16 cellular contexts compared by ENCODE assay signal in the genomic region with DNA sequence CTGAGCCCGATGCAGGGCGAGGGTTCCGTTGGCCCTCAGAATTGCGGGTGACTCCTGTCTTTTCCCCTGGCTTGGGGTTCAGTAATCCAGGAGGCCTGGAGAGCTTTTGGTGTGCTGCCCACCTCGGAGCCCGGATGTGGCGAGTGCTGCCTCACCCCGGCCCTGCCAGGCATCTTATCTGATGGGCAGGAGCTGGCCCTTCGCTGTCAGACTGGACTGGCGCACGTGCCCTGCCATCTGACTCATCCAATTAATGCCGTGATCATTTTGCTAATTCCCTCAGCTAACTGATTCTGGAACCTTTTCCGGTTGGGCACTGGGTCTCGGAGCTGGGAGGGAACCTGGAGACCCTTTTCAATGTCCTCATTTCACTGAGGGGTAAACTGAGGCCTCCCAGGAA. TPM values are rescaled to one million over a fixed set of nuclear protein-coding genes. Genes with fewer than 3 reads are reported as not detected.
A peak's percentile ranks its signal among the peaks of the same experiment; 100 is the strongest.
DNase-seq lines count a peak whose midpoint lies in the region; ATAC-seq, FAIRE-seq and TF ChIP-seq lines count a peak whose summit lies in the region.
"Had no signal": no experiment of that assay in that cellular context is flagged by ENCODE, and none has a peak within 500 bp of the region (broad histone marks: within the 10 kb centered on the region; RNA-seq: fewer than 3 reads in every experiment).

No MANE protein-coding gene starts in this region.

- H3K9me3 ChIP-seq in adrenal gland (replicated peaks in 1 of 3) (no peaks in the 10 kb centered on the region), keratinocyte (ENCODE audit: control insufficient read depth, low read depth, low read length) (no peaks in the 10 kb centered on the region)
- H3K9me3 ChIP-seq: sigmoid colon, thyroid gland had no signal

- H3K9me1 ChIP-seq in keratinocyte (ENCODE audit: control insufficient read depth, extremely low read depth, insufficient read depth, low read length): peaks cover 7% of the 10 kb centered on the region

- H3K4me1 ChIP-seq in adrenal gland (replicated peaks in 1 of 2) (peaks cover 43 to 79% of the 10 kb centered on the region in 2 donors), keratinocyte (ENCODE audit: control insufficient read depth, extremely low read depth, insufficient read depth, low read length) (peaks cover 71% of the 10 kb centered on the region), urinary bladder (ENCODE audit: insufficient read depth) (peaks cover 4% of the 10 kb centered on the region)

- H3K4me3 ChIP-seq in adrenal gland (no peak overlapping the region), keratinocyte (ENCODE audit: control insufficient read depth in 2 of 3, extremely low read depth in 1 of 3, insufficient read depth in 2 of 3, low read depth in 1 of 3, low read length in 3 of 3) (no peak overlapping the region), urinary bladder (ENCODE audit: low read depth, low read length) (no peak overlapping the region)
- H3K4me3 ChIP-seq: dorsolateral prefrontal cortex, sigmoid colon, thyroid gland had no signal

- H3K27ac ChIP-seq in adrenal gland (peak overlapping the region in 4 of 5 donors; percentile 11 to 85 (median 44)), keratinocyte (ENCODE audit: control insufficient read depth, insufficient read depth, low read length) (peak overlapping the region; percentile 12), urinary bladder (ENCODE audit: low read depth) (peak overlapping the region; percentile 13)
- H3K27ac ChIP-seq: thyroid gland had no signal

- dilution Hi-C loops in keratinocyte (cut with MboI; ENCODE audit: extremely low pct_ligation_motif_present, low sequenced_read_pairs): no loop called here

- H2AFZ ChIP-seq in keratinocyte (ENCODE audit: control insufficient read depth, low read length): no peak overlapping the region

- intact Hi-C loops in adrenal gland (cut with DNase I): no loop called here

- no peaks in the 10 kb centered on the region for H3K27me3 ChIP-seq in adrenal gland
- H3K27me3 ChIP-seq in keratinocyte (ENCODE audit: control insufficient read depth, extremely low read depth, insufficient read depth, low read length): no peaks in the 10 kb centered on the region
- H3K27me3 ChIP-seq: dorsolateral prefrontal cortex, sigmoid colon, thyroid gland had no signal

- peak overlapping the region; percentile 51 for H3K4me2 ChIP-seq in keratinocyte (ENCODE audit: control insufficient read depth, extremely low read depth, insufficient read depth, low read depth, low read length)

- ATAC-seq in HG02938 (IDR thresholded peaks at IDR 0.05; ENCODE audit: unreplicated experiment) (no peak), HG02981 (IDR thresholded peaks at IDR 0.05; ENCODE audit: unreplicated experiment) (no peak), HG03280 (IDR thresholded peaks at IDR 0.05; ENCODE audit: unreplicated experiment) (no peak)

- H3K36me3 ChIP-seq in adrenal gland (replicated peaks in 1 of 2) (no peaks in the 10 kb centered on the region), keratinocyte (ENCODE audit: control insufficient read depth in 2 of 2, extremely low read depth in 1 of 2, insufficient read depth in 2 of 2, low read length in 2 of 2) (peaks cover 0 to 2% of the 10 kb centered on the region in 2 experiments), urinary bladder (ENCODE audit: insufficient read depth) (no peaks in the 10 kb centered on the region)
- H3K36me3 ChIP-seq: sigmoid colon, thyroid gland had no signal

- TF ChIP-seq POLR2A in adrenal gland (IDR thresholded peaks at IDR 0.05): no peak

- DNase-seq in NCI-H82 (lab: John Stamatoyannopoulos, UW): peak; percentile 34
- no peak for DNase-seq in NCI-H82 treated with DMSO at 0.1 percent for 48 hours (lab: John Stamatoyannopoulos, UW; ENCODE audit: unreplicated experiment)
- peak; percentile 84 to 95 (median 91) for DNase-seq in adrenal gland
- DNase-seq in keratinocyte (ENCODE audit: low read depth, low spot score): no peak
- DNase-seq: 8988T, dorsolateral prefrontal cortex, foreskin fibroblast, NCI-H2171, RPMI8226, sigmoid colon, thyroid gland had no signal

- peak; percentile 5 for FAIRE-seq in keratinocyte (lab: Jason Lieb, UNC)
- FAIRE-seq: TTC549 had no signal

- H3K9ac ChIP-seq in keratinocyte (ENCODE audit: control insufficient read depth, extremely low read depth, insufficient read depth, low read length): peak overlapping the region; percentile 35

- 36 to 54% (median 43%) methylated on average over 8 to 14 of the region's 14 CpGs for WGBS in adrenal gland, 4 donors
- WGBS in urinary bladder: 69% methylated on average over 14 of the region's 14 CpGs

- peaks cover 21% of the 10 kb centered on the region for H3K79me2 ChIP-seq in keratinocyte (ENCODE audit: control insufficient read depth, insufficient read depth, low read length)

- peaks cover 8% of the 10 kb centered on the region for H4K20me1 ChIP-seq in keratinocyte (ENCODE audit: control insufficient read depth, extremely low read depth, insufficient read depth, low read length)

- TF ChIP-seq CTCF in adrenal gland (IDR thresholded peaks at IDR 0.05): no peak
- TF ChIP-seq CTCF in keratinocyte (optimal IDR thresholded peaks at IDR 0.05 in 1 of 3, IDR thresholded peaks at IDR 0.05 in 1 of 3, conservative IDR thresholded peaks at IDR 0.05 in 1 of 3; ENCODE audit: extremely low read depth in 1 of 3, insufficient read depth in 2 of 3, low read length in 3 of 3): no peak

RNA-seq across cellular contexts. Expression of a gene that starts 34.6 kb away (rescaled TPM):
- total RNA-seq in adrenal gland: 100 to 1,000 TPM in 4 of 8 donors, 10 to 100 TPM in 4; 64.2 to 114 (median 94.7) TPM
- 10 to 100 TPM; 16.1 to 72.9 (median 31.6) TPM for polyA plus RNA-seq in adrenal gland
- polyA plus RNA-seq in keratinocyte: 9.7 to 17.2 TPM (median 16.7 TPM) in 3 replicates
- 15.9 TPM for polyA plus RNA-seq in keratinocyte (2011; ENCODE audit: low read depth)
- 10.5 and 21.8 TPM in 2 replicates for polyA plus RNA-seq in keratinocyte (2011; cell fraction: cytosol; rRNA removed)
- 19.4 and 29.5 TPM in 2 replicates for polyA plus RNA-seq in keratinocyte (2011; cell fraction: nucleus; rRNA removed)
- 30.5 and 34.7 TPM in 2 replicates for polyA plus RNA-seq in keratinocyte (2012; ENCODE audit: low replicate concordance)
- 19.2 to 55.3 TPM (median 30.6 TPM) in 3 replicates for polyA minus RNA-seq in keratinocyte
- polyA minus RNA-seq in keratinocyte (2011; cell fraction: cytosol; rRNA and poly(A)+ RNA removed): 50.6 TPM
- polyA minus RNA-seq in keratinocyte (2011; cell fraction: nucleus; rRNA and poly(A)+ RNA removed): 26.7 and 27.5 TPM in 2 replicates
- 19.7 TPM for total RNA-seq in urinary bladder
- polyA plus RNA-seq in urinary bladder: 70.6 TPM

Comparison
In these comparisons a context has a peak if more than half of its experiments do, and no peak if none do; other contexts are left out.
1. DNase-seq: peak in NCI-H82 (single experiment) and adrenal gland (7 of 7); none in NCI-H82 treated with DMSO at 0.1 percent for 48 hours (single experiment) and keratinocyte (single experiment).
2. Peak in every context shown above with its lines, with median percentiles within 50 percentile points of each other: H3K27ac ChIP-seq.